Comparison of ENCODE assay signal across 19 cellular contexts in the genomic region with DNA sequence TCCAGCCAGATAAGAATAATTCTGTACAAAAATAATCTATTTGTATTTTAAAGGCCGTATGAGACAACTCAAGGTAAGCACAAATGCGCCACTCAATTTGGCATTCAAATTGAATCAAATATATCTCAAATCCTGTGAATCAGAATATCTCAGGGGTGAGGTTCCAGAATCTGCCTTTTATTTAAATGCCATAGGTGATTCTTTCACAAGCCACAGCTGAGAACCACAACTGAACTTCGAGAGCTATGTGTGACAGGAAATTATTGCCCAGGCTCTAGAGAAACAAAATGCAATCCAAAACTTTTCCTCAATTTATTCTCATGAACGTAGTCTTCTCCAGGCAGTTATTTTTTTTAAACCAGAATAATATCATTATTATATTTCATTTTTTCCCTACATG. TPM values are rescaled to one million over a fixed set of nuclear protein-coding genes. Genes with fewer than 3 reads are reported as not detected.
DNase-seq lines count a peak whose midpoint lies in the region; ATAC-seq and TF ChIP-seq lines count a peak whose summit lies in the region.
"Had no signal": no experiment of that assay in that cellular context is flagged by ENCODE, and none has a peak within 500 bp of the region (broad histone marks: within the 10 kb centered on the region; RNA-seq: fewer than 3 reads in every experiment).

No MANE protein-coding gene starts in this region.

- TF ChIP-seq CTCF in Loucy (conservative IDR thresholded peaks at IDR 0.05; ENCODE audit: low read length) = no peak
- TF ChIP-seq CTCF in neutrophil (IDR thresholded peaks at IDR 0.05) = no peak
- no peak for TF ChIP-seq CTCF in uterus (IDR thresholded peaks at IDR 0.05)

- H3K27ac Mint-ChIP-seq in activated naive CD8-positive, alpha-beta T cell treated with anti-CD3 and anti-CD28 coated beads for 36 hours = peak overlapping the region; percentile 15
- H3K27ac Mint-ChIP-seq: H9, type B pancreatic cell had no signal

- peak overlapping the region; percentile 92 for H3K27ac ChIP-seq in neutrophil
- H3K27ac ChIP-seq in uterus = peak overlapping the region in 1 of 2 donors; percentile 11
- H3K27ac ChIP-seq: breast epithelium, epithelial cell of prostate, SJSA1 had no signal

- ATAC-seq in GM18519 (IDR thresholded peaks at IDR 0.05; ENCODE audit: low FRiP score, unreplicated experiment) = peak; percentile 21
- ATAC-seq: Panc1 had no signal

- H3K9me3 ChIP-seq in Loucy (ENCODE audit: insufficient read depth, low read depth, low read length) (no peaks in the 10 kb centered on the region), neutrophil (no peaks in the 10 kb centered on the region), uterus (no peaks in the 10 kb centered on the region)
- H3K9me3 ChIP-seq: breast epithelium, SJSA1 had no signal

- no peak overlapping the region for H3K9ac ChIP-seq in Loucy (ENCODE audit: low read depth, low read length, poor library complexity, severe bottlenecking)

- no peak for DNase-seq in activated naive CD8-positive, alpha-beta T cell treated with anti-CD3 and anti-CD28 coated beads for 36 hours
- no peak for DNase-seq in NCI-H2107 treated with DMSO at 0.1 percent for 48 hours (lab: John Stamatoyannopoulos, UW; ENCODE audit: unreplicated experiment)
- no peak for DNase-seq in LoVo (ENCODE audit: low spot score)
- DNase-seq in uterus = no peak
- DNase-seq: activated CD4-positive, CD25-positive, alpha-beta regulatory T cell; dermis blood vessel endothelial cell; H9; left colon; NCI-H146; NCI-H774; stimulated activated naive CD4-positive, alpha-beta T cell treated with Interleukin-2 at 50 U/mL for 16 hours had no signal

- H3K27me3 ChIP-seq in Loucy (ENCODE audit: insufficient read depth, low read length, poor library complexity, severe bottlenecking) = no peaks in the 10 kb centered on the region
- no peaks in the 10 kb centered on the region for H3K27me3 ChIP-seq in neutrophil
- H3K27me3 ChIP-seq in uterus = no peaks in the 10 kb centered on the region
- H3K27me3 ChIP-seq: breast epithelium, SJSA1 had no signal

- intact Hi-C loops in uterus (cut with DNase I; ENCODE audit: low total_unique reads) = no loop called here

- no peak overlapping the region for H2AFZ ChIP-seq in Loucy (ENCODE audit: low read length)

- H3K9me3 Mint-ChIP-seq in activated naive CD8-positive, alpha-beta T cell treated with anti-CD3 and anti-CD28 coated beads for 36 hours = peaks cover 4% of the 10 kb centered on the region
- H3K9me3 Mint-ChIP-seq: H9 had no signal

- TF ChIP-seq POLR2A in uterus (IDR thresholded peaks at IDR 0.05) = no peak

- H3K27me3 Mint-ChIP-seq in activated naive CD8-positive, alpha-beta T cell treated with anti-CD3 and anti-CD28 coated beads for 36 hours = peaks cover 9% of the 10 kb centered on the region
- H3K27me3 Mint-ChIP-seq: type B pancreatic cell had no signal

- H3K36me3 Mint-ChIP-seq in activated naive CD8-positive, alpha-beta T cell treated with anti-CD3 and anti-CD28 coated beads for 36 hours = peaks cover 8% of the 10 kb centered on the region
- H3K36me3 Mint-ChIP-seq: type B pancreatic cell had no signal

- H3K4me3 Mint-ChIP-seq in activated naive CD8-positive, alpha-beta T cell treated with anti-CD3 and anti-CD28 coated beads for 36 hours = no peak overlapping the region
- H3K4me3 Mint-ChIP-seq: H9, type B pancreatic cell had no signal

- H3K4me2 ChIP-seq in Loucy (ENCODE audit: low read depth, low read length, poor library complexity, severe bottlenecking) = peak overlapping the region; percentile 38

- H3K4me1 ChIP-seq in Loucy (ENCODE audit: insufficient read depth, low read length, poor library complexity, severe bottlenecking) (peaks cover 37% of the 10 kb centered on the region), neutrophil (ENCODE audit: control insufficient read depth in 1 of 2, insufficient read depth in 1 of 2, low read depth in 1 of 2, low read length in 1 of 2) (peaks cover 85% of the 10 kb centered on the region in 2 experiments), uterus (no peaks in the 10 kb centered on the region)
- H3K4me1 ChIP-seq: breast epithelium, SJSA1 had no signal

- no peaks in the 10 kb centered on the region for H3K9me2 ChIP-seq in Loucy (replicated peaks; ENCODE audit: low read depth, low read length)

- H3K79me2 ChIP-seq in Loucy (ENCODE audit: insufficient read depth, low read length) = no peaks in the 10 kb centered on the region

- H4K20me1 ChIP-seq in Loucy (ENCODE audit: insufficient read depth, low read length, poor library complexity, severe bottlenecking) = no peaks in the 10 kb centered on the region

- H3K4me3 ChIP-seq in Loucy (ENCODE audit: low read length, poor library complexity, severe bottlenecking) = no peak overlapping the region
- peak overlapping the region; percentile 51 to 56 for H3K4me3 ChIP-seq in neutrophil (ENCODE audit: low read depth in 1 of 2, low read length in 1 of 2)
- no peak overlapping the region for H3K4me3 ChIP-seq in uterus
- H3K4me3 ChIP-seq: breast epithelium, SJSA1 had no signal

- peaks cover 31% of the 10 kb centered on the region for H3K4me1 Mint-ChIP-seq in activated naive CD8-positive, alpha-beta T cell treated with anti-CD3 and anti-CD28 coated beads for 36 hours

- no peaks in the 10 kb centered on the region for H3K36me3 ChIP-seq in Loucy (ENCODE audit: insufficient read depth, low read length)
- no peaks in the 10 kb centered on the region for H3K36me3 ChIP-seq in neutrophil
- no peaks in the 10 kb centered on the region for H3K36me3 ChIP-seq in uterus
- H3K36me3 ChIP-seq: breast epithelium, SJSA1 had no signal

- peaks cover 15% of the 10 kb centered on the region for H3F3A ChIP-seq in Loucy (ENCODE audit: low read depth)

RNA-seq across cellular contexts. Expression of gene ATP8B4, which starts 11.9 kb away (rescaled TPM):
- 1 to 10 TPM; 3.4 to 3.5 TPM for total RNA-seq in activated naive CD8-positive, alpha-beta T cell treated with anti-CD3 and anti-CD28 coated beads for 36 hours
- 100 to 1,000 TPM in 2 of 4 donors, 10 to 100 TPM in 2; 34.9 to 124 (median 78.8) TPM for total RNA-seq in uterus

Comparison
In these comparisons a context has a peak if more than half of its experiments do, and no peak if none do; other contexts are left out.
1. H3K4me3 ChIP-seq: peak in neutrophil (2 of 2); none in Loucy (single experiment) and uterus (0 of 2).
2. RNA of gene ATP8B4, which starts 11.9 kb away (total RNA-seq): 34.9 to 124 TPM in uterus; 3.4 to 3.5 TPM in activated naive CD8-positive, alpha-beta T cell treated with anti-CD3 and anti-CD28 coated beads for 36 hours; every median in the first group is over 4 times any median in the second.